7 cellular contexts compared by ENCODE assay signal in the genomic region with DNA sequence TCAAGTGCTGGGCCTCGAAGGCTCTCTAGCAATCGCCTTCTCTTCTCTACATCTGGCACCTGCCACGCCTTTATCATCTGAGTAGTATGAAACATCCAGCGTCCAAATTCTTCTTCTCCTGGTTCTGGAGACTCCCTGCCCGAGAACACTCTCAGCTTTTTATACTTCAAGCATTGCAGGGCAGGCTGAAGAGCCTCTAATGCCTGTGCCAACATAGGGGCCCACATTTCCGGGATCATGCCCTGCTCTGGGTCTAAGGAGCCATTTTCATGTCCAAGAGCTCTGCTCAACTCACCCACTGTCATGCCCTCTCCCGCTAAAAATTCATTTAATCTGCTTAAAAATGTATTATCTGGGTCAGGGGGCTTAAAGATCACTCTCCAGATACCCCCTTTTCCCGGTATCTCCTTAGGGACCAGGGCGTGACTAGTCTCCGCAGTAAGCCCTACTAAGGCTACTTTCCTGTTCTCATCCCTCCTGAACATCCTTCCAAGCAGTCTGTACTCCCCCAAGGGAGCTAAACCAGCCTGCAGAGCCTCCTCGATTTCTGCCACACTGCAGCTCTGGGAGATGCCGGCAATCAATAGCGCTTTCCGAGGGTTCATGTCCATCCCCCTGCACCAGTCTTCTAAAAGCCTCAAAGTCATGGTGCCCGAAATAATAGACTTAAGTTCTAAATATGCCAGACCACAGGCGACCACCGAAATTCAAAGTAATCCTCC. TPM values are rescaled to one million over a fixed set of nuclear protein-coding genes. Genes with fewer than 3 reads are reported as not detected.
A peak's percentile ranks its signal among the peaks of the same experiment; 100 is the strongest.
DNase-seq lines count a peak whose midpoint lies in the region; ATAC-seq, FAIRE-seq and TF ChIP-seq lines count a peak whose summit lies in the region.

No MANE protein-coding gene starts in this region.

- no peak for ATAC-seq in right cardiac atrium

- H3K36me3 ChIP-seq in H7 (replicated peaks; ENCODE audit: control insufficient read depth, insufficient read depth, low read length) (peaks cover 3% of the 10 kb centered on the region; the same call in 1 of the 2 replicates), WERI-Rb-1 (peaks cover 45% of the 10 kb centered on the region), small intestine (ENCODE audit: control insufficient read depth in 2 of 2, insufficient read depth in 2 of 2, low read length in 2 of 2) (peaks cover 0 to 2% of the 10 kb centered on the region in 2 donors)

- H3K4me1 ChIP-seq in right cardiac atrium (ENCODE audit: control insufficient read depth, insufficient read depth, low read length) (no peaks in the 10 kb centered on the region), small intestine (ENCODE audit: control insufficient read depth in 2 of 2, insufficient read depth in 1 of 2, low read depth in 1 of 2, low read length in 1 of 2) (peaks cover 0 to 9% of the 10 kb centered on the region in 2 donors)

- DNase-seq in H7: no peak
- no peak for DNase-seq in WERI-Rb-1
- no peak for DNase-seq in right cardiac atrium
- peak; percentile 32 for DNase-seq in small intestine
- no peak for DNase-seq in H4 (ENCODE audit: low spot score)
- DNase-seq in NCI-H2107 treated with DMSO at 0.1 percent for 48 hours (lab: John Stamatoyannopoulos, UW; ENCODE audit: unreplicated experiment): no peak
- no peak for DNase-seq in stimulated activated CD4-positive, alpha-beta T cell treated with anti-CD3 and anti-CD28 coated beads, Interleukin-15, amount 100 ng/mL, for 24 hours

- intact Hi-C loops in right cardiac atrium (cut with DNase I): no loop called here

- no peak for FAIRE-seq in small intestine (lab: Jason Lieb, UNC)

- 42% methylated on average over 17 of the region's 17 CpGs for WGBS in right cardiac atrium
- 16 to 35% (median 26%) methylated on average over 17 of the region's 17 CpGs for WGBS in small intestine, 3 donors

- H3K4me3 ChIP-seq in H7 (ENCODE audit: insufficient read depth, low read depth, low read length) (peak overlapping the region; percentile 79), WERI-Rb-1 (ENCODE audit: low read depth, low read length) (peak overlapping the region; percentile 84), right cardiac atrium (ENCODE audit: low read length) (peak overlapping the region; percentile 56), small intestine (ENCODE audit: low read depth in 1 of 2, low read length in 2 of 2) (peak overlapping the region; percentile 84 to 95)

- TF ChIP-seq CTCF in WERI-Rb-1 (IDR thresholded peaks at IDR 0.05; ENCODE audit: low read depth, low read length): no peak

- H3K27me3 ChIP-seq in H7 (ENCODE audit: control insufficient read depth, insufficient read depth, low read length) (no peaks in the 10 kb centered on the region), WERI-Rb-1 (ENCODE audit: insufficient read depth, low read depth, severe bottlenecking) (no peaks in the 10 kb centered on the region), right cardiac atrium (ENCODE audit: control insufficient read depth, insufficient read depth) (no peaks in the 10 kb centered on the region), small intestine (ENCODE audit: control insufficient read depth in 2 of 2, insufficient read depth in 2 of 2, low read length in 2 of 2) (no peaks in the 10 kb centered on the region)

- peak overlapping the region; percentile 88 for H3K27ac ChIP-seq in WERI-Rb-1
- H3K27ac ChIP-seq in right cardiac atrium (ENCODE audit: low read length): peak overlapping the region; percentile 55
- peak overlapping the region in 1 of 2 donors; percentile 100 for H3K27ac ChIP-seq in small intestine (ENCODE audit: low read depth in 1 of 2, low read length in 1 of 2)

- no peaks in the 10 kb centered on the region for H3K9me3 ChIP-seq in WERI-Rb-1 (ENCODE audit: severe bottlenecking)
- no peaks in the 10 kb centered on the region for H3K9me3 ChIP-seq in right cardiac atrium (ENCODE audit: control insufficient read depth, low read length)
- H3K9me3 ChIP-seq in small intestine (ENCODE audit: control insufficient read depth, low read depth): no peaks in the 10 kb centered on the region

RNA-seq across cellular contexts. Expression of gene MOAP1, which starts 0.9 kb away (rescaled TPM):
- 17.9 and 20.1 TPM in 2 replicates for total RNA-seq in H7 (2014; rRNA removed; shearing (Covaris generic))
- 10 to 100 TPM; 46.3 to 63.0 (median 54.8) TPM for total RNA-seq in right cardiac atrium
- 45.7 TPM for polyA plus RNA-seq in right cardiac atrium
- polyA plus RNA-seq in small intestine: 10 to 100 TPM; 14.5 to 25.0 (median 22.4) TPM
- 8.9 and 9.1 TPM in 2 replicates for total RNA-seq in H4 (2014; rRNA removed; shearing (Covaris generic))

RNA-seq across cellular contexts. Expression of gene LYSET, which starts 1.4 kb away (rescaled TPM):
- total RNA-seq in H7 (2014; rRNA removed; shearing (Covaris generic)): 13.9 and 15.1 TPM in 2 replicates
- total RNA-seq in right cardiac atrium: 10 to 100 TPM; 17.0 to 20.4 (median 18.2) TPM
- 20.5 TPM for polyA plus RNA-seq in right cardiac atrium
- polyA plus RNA-seq in small intestine: 10 to 100 TPM; 26.2 to 28.0 (median 27.6) TPM
- 22.7 and 28.7 TPM in 2 replicates for total RNA-seq in H4 (2014; rRNA removed; shearing (Covaris generic))

RNA-seq across cellular contexts. Expression of gene GON7, which starts 23.1 kb away (rescaled TPM):
- total RNA-seq in H7 (2014; rRNA removed; shearing (Covaris generic)): 5.0 and 8.7 TPM in 2 replicates
- 10 to 100 TPM; 10.2 to 17.7 (median 14.1) TPM for total RNA-seq in right cardiac atrium
- polyA plus RNA-seq in right cardiac atrium (26.7 TPM), small intestine (10 to 100 TPM; 28.2 to 43.2 (median 30.5) TPM)
- 28.8 and 34.8 TPM in 2 replicates for total RNA-seq in H4 (2014; rRNA removed; shearing (Covaris generic))

RNA-seq across cellular contexts. Expression of gene UBR7, which starts 23.3 kb away (rescaled TPM):
- 42.2 and 45.7 TPM in 2 replicates for total RNA-seq in H7 (2014; rRNA removed; shearing (Covaris generic))
- total RNA-seq in right cardiac atrium: 10 to 100 TPM; 19.6 to 20.2 (median 19.9) TPM
- polyA plus RNA-seq in right cardiac atrium: 14.4 TPM
- polyA plus RNA-seq in small intestine: 10 to 100 TPM; 12.7 to 14.5 (median 13.2) TPM
- total RNA-seq in H4 (2014; rRNA removed; shearing (Covaris generic)): 28.4 and 39.5 TPM in 2 replicates
